Comparison of ENCODE assay signal across 8 cellular contexts in the genomic region with DNA sequence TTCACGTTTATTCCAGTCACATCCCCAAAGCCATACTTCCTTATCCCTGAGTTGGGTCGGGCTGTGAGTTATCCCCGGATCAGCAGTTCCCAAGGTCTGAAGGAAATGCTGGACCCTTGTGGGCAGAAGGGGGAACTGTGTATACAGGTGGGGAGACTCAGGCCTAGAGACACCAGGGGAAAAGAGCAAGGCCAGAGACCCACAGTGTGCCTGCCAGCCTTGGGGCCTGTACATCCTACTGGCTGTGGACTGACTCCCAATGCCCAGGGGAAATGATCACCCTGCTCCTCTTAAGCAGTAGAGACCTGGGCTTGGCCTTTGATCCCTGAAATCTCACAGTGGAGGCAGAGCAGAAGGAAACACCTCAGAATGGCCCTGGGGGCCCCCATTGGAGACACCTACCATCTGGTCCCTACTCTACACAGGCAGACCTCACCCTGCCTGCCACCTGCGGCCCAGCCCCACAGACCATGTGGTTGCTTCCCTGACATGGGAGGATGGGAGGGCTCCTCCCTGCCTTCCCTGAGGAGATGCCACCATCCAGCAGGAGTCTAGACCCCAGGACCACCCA. TPM values are rescaled to one million over a fixed set of nuclear protein-coding genes. Genes with fewer than 3 reads are reported as not detected.
A peak's percentile ranks its signal among the peaks of the same experiment; 100 is the strongest.
DNase-seq lines count a peak whose midpoint lies in the region; TF ChIP-seq lines count a peak whose summit lies in the region.

No MANE protein-coding gene starts in this region.

- peaks cover 13 to 20% of the 10 kb centered on the region in 2 donors for H3K4me1 ChIP-seq in duodenal mucosa (ENCODE audit: control insufficient read depth in 1 of 2, insufficient read depth in 2 of 2, low read length in 2 of 2)

- H3K27ac Mint-ChIP-seq in nephron = peak overlapping the region in 1 of 3 experiments; percentile 82

- peak; percentile 41 for TF ChIP-seq CTCF in AG09309 (IDR thresholded peaks at IDR 0.05; ENCODE audit: control insufficient read depth, insufficient read depth, low read depth, low read length, missing control alignments)
- TF ChIP-seq CTCF in nephron (IDR thresholded peaks at IDR 0.05; ENCODE audit: unreplicated experiment in 3 of 3) = no peak

- H3K4me3 ChIP-seq in AG09309 (ENCODE audit: control insufficient read depth, low read depth, low read length) = peak overlapping the region; percentile 91
- peak overlapping the region; percentile 74 to 76 for H3K4me3 ChIP-seq in duodenal mucosa (ENCODE audit: low read depth in 1 of 2, low read length in 2 of 2)

- H3K4me1 Mint-ChIP-seq in nephron = peaks cover 6% of the 10 kb centered on the region

- H3K9ac ChIP-seq in duodenal mucosa (ENCODE audit: low read depth in 1 of 2, low read length in 2 of 2) = peak overlapping the region; percentile 66

- H3K27me3 Mint-ChIP-seq in nephron (ENCODE audit: low read depth) = peaks cover 4% of the 10 kb centered on the region

- no peaks in the 10 kb centered on the region for H3K27me3 ChIP-seq in duodenal mucosa (ENCODE audit: control insufficient read depth in 1 of 2, insufficient read depth in 2 of 2, low read length in 2 of 2)

- H3K36me3 Mint-ChIP-seq in nephron (ENCODE audit: low read depth) = peaks cover 9% of the 10 kb centered on the region

- peak overlapping the region; percentile 82 to 94 (median 84) for H3K4me3 Mint-ChIP-seq in nephron

- no peaks in the 10 kb centered on the region for H3K9me3 Mint-ChIP-seq in nephron

- H3K27ac ChIP-seq in duodenal mucosa (ENCODE audit: low read depth, low read length) = peak overlapping the region; percentile 91

- H3K9me3 ChIP-seq in duodenal mucosa (ENCODE audit: control insufficient read depth in 1 of 2, low read length in 2 of 2) = no peaks in the 10 kb centered on the region

- H3K36me3 ChIP-seq in duodenal mucosa (ENCODE audit: control insufficient read depth in 1 of 2, insufficient read depth in 2 of 2, low read length in 2 of 2) = peaks cover 6 to 23% of the 10 kb centered on the region in 2 donors

- DNase-seq in AG09309 (ENCODE audit: low read depth) = no peak
- peak; percentile 50 for DNase-seq in M059J (ENCODE audit: low read depth)
- DNase-seq in NCI-H748 (lab: John Stamatoyannopoulos, UW; ENCODE audit: unreplicated experiment) = no peak
- DNase-seq in stimulated activated CD4-positive, alpha-beta T cell treated with anti-CD3 and anti-CD28 coated beads, Interleukin-15, amount 100 ng/mL, for 24 hours = no peak
- no peak for DNase-seq in C1 segment of cervical spinal cord (lab: John Stamatoyannopoulos, UW)
- DNase-seq in activated CD4-positive, alpha-beta T cell treated with anti-CD3 and anti-CD28 coated beads, Interleukin-2, amount 50 U/mL, for 1 hour = no peak

RNA-seq across cellular contexts. Expression of a gene that starts 1.3 kb away (rescaled TPM):
- 6.0 and 8.8 TPM in 2 replicates for total RNA-seq in M059J (2014; rRNA removed; shearing (Covaris generic))

RNA-seq across cellular contexts. Expression of a gene that starts 16.7 kb away (rescaled TPM):
- 0.49 TPM in 1 of 2 replicates, not detected in the other for total RNA-seq in M059J (2014; rRNA removed; shearing (Covaris generic))

RNA-seq across cellular contexts. Expression of a gene that starts 25.0 kb away (rescaled TPM):
- 51.2 and 53.2 TPM in 2 replicates for total RNA-seq in M059J (2014; rRNA removed; shearing (Covaris generic))

RNA-seq across cellular contexts. Expression of a gene that starts 34.2 kb away (rescaled TPM):
- total RNA-seq in M059J (2014; rRNA removed; shearing (Covaris generic)) = not detected in 2 replicates

RNA-seq across cellular contexts. Expression of a gene that starts 53.9 kb away (rescaled TPM):
- total RNA-seq in M059J (2014; rRNA removed; shearing (Covaris generic)) = 19.8 and 21.8 TPM in 2 replicates
